In the genomic region with DNA sequence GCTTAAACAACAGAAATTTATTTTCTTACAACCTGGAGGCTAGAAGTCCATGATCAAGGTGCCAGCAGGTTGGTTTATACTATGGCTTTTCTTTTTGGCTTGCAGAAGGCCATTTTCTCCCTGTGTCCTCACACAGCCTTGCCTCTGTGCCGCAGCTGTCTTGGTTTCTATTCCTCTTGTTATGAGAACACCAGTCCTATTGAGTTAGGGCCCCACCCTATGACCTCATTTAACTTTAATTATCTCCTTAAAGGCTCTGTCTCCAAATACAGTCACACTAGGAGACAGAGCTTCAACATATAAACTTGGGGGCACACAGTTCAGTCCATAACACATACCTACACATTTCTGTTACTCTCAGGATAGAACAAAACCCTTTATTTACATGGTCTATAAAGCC, we compare ENCODE assay signal across 10 cellular contexts. TPM values are rescaled to one million over a fixed set of nuclear protein-coding genes. Genes with fewer than 3 reads are reported as not detected.
DNase-seq lines count a peak whose midpoint lies in the region; ATAC-seq and TF ChIP-seq lines count a peak whose summit lies in the region.
"Had no signal": no experiment of that assay in that cellular context is flagged by ENCODE, and none has a peak within 500 bp of the region (broad histone marks: within the 10 kb centered on the region; RNA-seq: fewer than 3 reads in every experiment).

No MANE protein-coding gene starts in this region.

- H3K9me3 Mint-ChIP-seq in natural killer cell (no peaks in the 10 kb centered on the region), type B pancreatic cell (no peaks in the 10 kb centered on the region)

- no peak for TF ChIP-seq CTCF in A673 (conservative IDR thresholded peaks at IDR 0.05; ENCODE audit: low read depth, low read length)
- no peak for TF ChIP-seq CTCF in natural killer cell (IDR thresholded peaks at IDR 0.05)
- TF ChIP-seq CTCF in type B pancreatic cell (conservative IDR thresholded peaks at IDR 0.05), result no peak

- H3K27me3 ChIP-seq in A673 (replicated peaks; ENCODE audit: insufficient read depth, low read depth, low read length, poor library complexity), result no peaks in the 10 kb centered on the region
- H3K27me3 ChIP-seq: SJSA1 had no signal

- H3K4me1 Mint-ChIP-seq in natural killer cell (peaks cover 25 to 35% of the 10 kb centered on the region in 2 donors), type B pancreatic cell (ENCODE audit: unreplicated experiment) (peaks cover 7% of the 10 kb centered on the region)

- no peak overlapping the region for H3K4me3 Mint-ChIP-seq in natural killer cell
- H3K4me3 Mint-ChIP-seq in type B pancreatic cell, result no peak overlapping the region

- H3K4me1 ChIP-seq in A673 (ENCODE audit: insufficient read depth, low read length, poor library complexity, severe bottlenecking), result no peaks in the 10 kb centered on the region

- H3K9me3 ChIP-seq in A673 (ENCODE audit: low read depth, low read length, poor library complexity, severe bottlenecking), result no peaks in the 10 kb centered on the region
- H3K9me3 ChIP-seq: SJSA1 had no signal

- CTCF ChIA-PET in A673 (lab: Charles Lee), result no interaction called here

- DNase-seq in RPMI8226 (peak; percentile 86), pons (ENCODE audit: low spot score) (peak; percentile 78), A673 (ENCODE audit: low spot score) (no peak), natural killer cell (no peak), type B pancreatic cell (ENCODE audit: extremely low spot score, unreplicated experiment) (no peak), NCI-H1436 treated with DMSO at 0.1 percent for 48 hours (lab: John Stamatoyannopoulos, UW) (no peak)
- DNase-seq: nucleus accumbens had no signal

- H3K27ac Mint-ChIP-seq in natural killer cell (no peak overlapping the region), type B pancreatic cell (no peak overlapping the region)

- H3K36me3 ChIP-seq in A673 (ENCODE audit: insufficient read depth, low read length, poor library complexity, severe bottlenecking), result no peaks in the 10 kb centered on the region
- H3K36me3 ChIP-seq: SJSA1 had no signal

- no peak overlapping the region for H3K27ac ChIP-seq in A673 (ENCODE audit: low read depth, low read length, poor library complexity, severe bottlenecking)
- H3K27ac ChIP-seq: SJSA1 had no signal

- peaks cover 0 to 2% of the 10 kb centered on the region in 2 donors for H3K27me3 Mint-ChIP-seq in natural killer cell (ENCODE audit: low read depth in 2 of 2)
- H3K27me3 Mint-ChIP-seq in type B pancreatic cell, result peaks cover 16% of the 10 kb centered on the region

- no TSS peak for BruUV-seq in A673 (replicated peaks; lab: Mats Ljungman, UMichigan)

- intact Hi-C loops in A673 (cut with micrococcal nuclease; ENCODE audit: unreplicated experiment) (no loop called here), natural killer cell (cut with micrococcal nuclease) (no loop called here)

- no peak overlapping the region for H3K4me3 ChIP-seq in A673 (ENCODE audit: low read depth, low read length, poor library complexity, severe bottlenecking)
- H3K4me3 ChIP-seq: SJSA1 had no signal

- POLR2A ChIA-PET in A673 (lab: Charles Lee; ENCODE audit: low non-redundant PET), result no interaction called here

- H3K36me3 Mint-ChIP-seq in natural killer cell (no peaks in the 10 kb centered on the region), type B pancreatic cell (no peaks in the 10 kb centered on the region)

- ATAC-seq in GM19025 (IDR thresholded peaks at IDR 0.05; ENCODE audit: low read depth, unreplicated experiment) (peak; percentile 53), HG02884 (IDR thresholded peaks at IDR 0.05; ENCODE audit: unreplicated experiment) (peak; percentile 71), natural killer cell (no peak)

RNA-seq across cellular contexts. Expression of a gene that starts 17.3 kb away (rescaled TPM):
- total RNA-seq in A673 (2021) (24.1 and 31.5 TPM in 2 replicates), natural killer cell (100 to 1,000 TPM in 1 of 3 donors, 10 to 100 TPM in 2; 50.8 to 222 (median 64.7) TPM), type B pancreatic cell (ENCODE audit: low replicate concordance) (82.8 and 83.5 TPM in 2 replicates)

Comparison
In these comparisons a context has a peak if more than half of its experiments do, and no peak if none do; other contexts are left out.
1. ATAC-seq: peak in GM19025 (single experiment) and HG02884 (single experiment); none in natural killer cell (0 of 3).
2. DNase-seq: peak in RPMI8226 (single experiment) and pons (single experiment); none in A673 (single experiment), natural killer cell (single experiment), type B pancreatic cell (single experiment) and NCI-H1436 treated with DMSO at 0.1 percent for 48 hours (single experiment).